Comparison of ENCODE assay signal across 16 cellular contexts in the genomic region with DNA sequence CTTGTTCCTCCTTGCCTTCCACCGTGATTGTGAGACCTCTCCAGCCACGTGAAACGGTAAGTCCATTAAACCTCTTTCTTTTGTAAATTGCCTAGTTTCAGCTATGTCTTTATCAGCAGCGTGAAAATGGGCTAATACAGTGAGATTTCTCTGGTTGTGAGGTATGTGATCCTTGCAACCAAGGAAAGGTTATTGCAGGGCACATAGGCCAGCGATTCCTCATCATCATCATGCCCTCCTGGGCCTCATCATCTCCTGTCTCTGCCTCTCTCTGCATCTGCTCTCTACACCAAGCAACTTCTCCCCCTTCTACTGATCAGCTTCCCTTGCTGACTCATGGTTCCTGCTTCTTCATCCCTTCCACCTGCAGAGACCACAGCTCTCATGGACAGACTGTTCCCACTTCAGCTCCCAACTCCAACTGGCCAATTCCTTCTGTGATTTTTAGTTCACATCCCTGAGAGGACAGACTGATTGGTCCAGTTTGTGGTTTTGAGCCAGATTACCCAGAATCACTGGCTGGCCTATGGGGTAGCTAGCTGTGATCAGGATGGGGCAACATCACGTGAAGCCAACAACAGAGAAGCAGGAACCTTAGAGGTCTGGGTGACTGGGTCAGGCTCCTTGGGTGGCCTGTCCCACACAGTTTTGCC.
"Had no signal": no experiment of that assay in that cellular context is flagged by ENCODE, and none has a peak within 500 bp of the region (broad histone marks: within the 10 kb centered on the region; RNA-seq: fewer than 3 reads in every experiment).

No MANE protein-coding gene starts in this region.

- DNase-seq: activated CD4-positive, alpha-beta T cell treated with anti-CD3 and anti-CD28 coated beads for 4 hours; activated CD8-positive, alpha-beta memory T cell treated with anti-CD3 and anti-CD28 coated beads, Interleukin-2, amount 50 U/mL, for 4 hours; activated CD8-positive, alpha-beta T cell treated with anti-CD3 and anti-CD28 coated beads, Interleukin-2, amount 10 ng/mL, durations not matched to agents 7 days and 5 days; activated effector memory CD4-positive, alpha-beta T cell treated with anti-CD3 and anti-CD28 coated beads, Interleukin-2, amount 50 U/mL, for 16 hours; activated T-cell treated with anti-CD3 and anti-CD28 coated beads, Interleukin-2, amount 50 U/mL, for 48 hours; amygdala; body of pancreas; caudate nucleus; nephron progenitor cell; stimulated activated naive CD8-positive, alpha-beta T cell treated with anti-CD3 and anti-CD28 coated beads, Interleukin-15, Interleukin-2, amounts not matched to agents 100 U/mL and 50 U/mL, for 24 hours; T-helper 2 cell; trophoblast cell had no signal

- H3K27ac ChIP-seq: body of pancreas had no signal

- H3K4me3 ChIP-seq: body of pancreas had no signal

- ATAC-seq: activated CD8-positive, alpha-beta T cell treated with anti-CD3 and anti-CD28 coated beads, Interleukin-2, amount 10 ng/mL, durations not matched to agents 7 days and 5 days; body of pancreas; esophagus mucosa; sciatic nerve; stimulated activated naive CD8-positive, alpha-beta T cell treated with anti-CD3 and anti-CD28 coated beads, Interleukin-15, Interleukin-2, amounts not matched to agents 100 U/mL and 50 U/mL, for 24 hours; WTC11 had no signal

- H3K27me3 Mint-ChIP-seq: activated naive CD8-positive, alpha-beta T cell had no signal

- H3K4me3 Mint-ChIP-seq: activated CD8-positive, alpha-beta T cell treated with anti-CD3 and anti-CD28 coated beads, Interleukin-2, amount 10 ng/mL, durations not matched to agents 7 days and 5 days; activated naive CD8-positive, alpha-beta T cell; nephron progenitor cell; WTC11 had no signal

- H3K4me1 ChIP-seq: body of pancreas had no signal

- H3K4me1 Mint-ChIP-seq: nephron progenitor cell, WTC11 had no signal

- H3K27ac Mint-ChIP-seq: activated CD8-positive, alpha-beta T cell treated with anti-CD3 and anti-CD28 coated beads, Interleukin-2, amount 10 ng/mL, durations not matched to agents 7 days and 5 days; activated naive CD8-positive, alpha-beta T cell; nephron progenitor cell; WTC11 had no signal

- H3K27me3 ChIP-seq: body of pancreas had no signal

- H3K9me3 ChIP-seq: body of pancreas had no signal
